ENCODE assay signal across 1 cellular context in genomic region chr5:159106569-159107282, GRCh38.
TF ChIP-seq lines count a peak whose summit lies in the region.

No MANE protein-coding gene starts in this region.

TF ChIP-seq in HepG2, 621 proteins besides CTCF, POLR2A, EP300 and RAD21 (continued from another document):
- TF ChIP-seq CEBPZ (IDR thresholded peaks at IDR 0.05; ENCODE audit: low read length) (no peak), SMC3 (IDR thresholded peaks at IDR 0.05; ENCODE audit: low read length) (peak; percentile 61), HNF1B (CRISPR knock-in tag; IDR thresholded peaks at IDR 0.05) (peak; percentile 42; the same call in 1 of the 2 replicates)
